Comparison of ENCODE assay signal across 8 cellular contexts in genomic region chr6:29747688-29748250, GRCh38. TPM values are rescaled to one million over a fixed set of nuclear protein-coding genes. Genes with fewer than 3 reads are reported as not detected.
A peak's percentile ranks its signal among the peaks of the same experiment; 100 is the strongest.
DNase-seq lines count a peak whose midpoint lies in the region; TF ChIP-seq lines count a peak whose summit lies in the region.

No MANE protein-coding gene starts in this region.

- DNase-seq in A673 (ENCODE audit: low spot score) (no peak), mammary epithelial cell (no peak), UCSD-AML1 (lab: John Stamatoyannopoulos, UW; ENCODE audit: unreplicated experiment) (no peak), thyroid gland (no peak), GM03348 (ENCODE audit: low spot score) (no peak)
- DNase-seq in central memory CD4-positive, alpha-beta T cell = no peak

- in situ Hi-C loops in mammary epithelial cell (cut with MboI; ENCODE audit: low sequenced_read_pairs in 2 of 2) = loop anchor here (10.0 to 25.0 kb wide), 2 partner anchors 77 to 265 kb away; partner anchors contain the start of gene HLA-G (in 1 of the 2)

- H3K36me3 ChIP-seq in A673 (ENCODE audit: insufficient read depth, low read length, poor library complexity, severe bottlenecking) (no peaks in the 10 kb centered on the region), HEK293 (ENCODE audit: control insufficient read depth in 2 of 2, insufficient read depth in 1 of 2, low read length in 2 of 2) (peaks cover 5 to 22% of the 10 kb centered on the region in 2 experiments; a peak in 2 of 3 replicates), mammary epithelial cell (ENCODE audit: insufficient read depth, low read length) (no peaks in the 10 kb centered on the region), thyroid gland (no peaks in the 10 kb centered on the region)

- POLR2A ChIA-PET in A673 (lab: Charles Lee; ENCODE audit: low non-redundant PET) = no interaction called here
- POLR2A ChIA-PET in HEK293 (lab: Yijun Ruan, JAX) = interaction anchor here (0.9 to 2.1 kb wide), 2 partner anchors 11 to 465 kb away, joined by 3 to 11 read pairs; partner anchors contain the start of gene TRIM26

- 48% methylated on average over 6 of the region's 8 CpGs for WGBS in mammary epithelial cell (ENCODE audit: low coverage, missing lambda C conversion rate)
- 79 to 81% methylated on average over 8 of the region's 8 CpGs for WGBS in thyroid gland, 2 donors

- TF ChIP-seq POLR2A in thyroid gland (IDR thresholded peaks at IDR 0.05) = no peak

- H3K4me2 ChIP-seq in mammary epithelial cell (ENCODE audit: insufficient read depth, low read depth, low read length) = peak overlapping the region; percentile 79

- H3K4me3 ChIP-seq in A673 (ENCODE audit: low read depth, low read length, poor library complexity, severe bottlenecking) (peak overlapping the region; percentile 44), HEK293 (ENCODE audit: low read depth, low read length) (peak overlapping the region; percentile 79), mammary epithelial cell (replicated peaks in 1 of 3; ENCODE audit: insufficient read depth in 1 of 3, low read depth in 2 of 3, low read length in 3 of 3) (peak overlapping the region; percentile 64 to 88 (median 81)), mononuclear cell (ENCODE audit: low read length) (peak overlapping the region; percentile 62), thyroid gland (replicated peaks in 1 of 3) (peak overlapping the region in 1 of 3 donors; percentile 79)

- H3K4me1 ChIP-seq in A673 (ENCODE audit: insufficient read depth, low read length, poor library complexity, severe bottlenecking) = peaks cover 14% of the 10 kb centered on the region
- peaks cover 5% of the 10 kb centered on the region; the same call in 1 of the 2 replicates for H3K4me1 ChIP-seq in HEK293 (ENCODE audit: control insufficient read depth, insufficient read depth, low read length)
- H3K4me1 ChIP-seq in mammary epithelial cell (ENCODE audit: insufficient read depth, low read length) = peaks cover 21% of the 10 kb centered on the region
- peaks cover 29% of the 10 kb centered on the region for H3K4me1 ChIP-seq in mononuclear cell (ENCODE audit: insufficient read depth, low read length)
- peaks cover 14 to 18% of the 10 kb centered on the region in 2 donors for H3K4me1 ChIP-seq in thyroid gland

- dilution Hi-C loops in mammary epithelial cell (cut with HindIII; ENCODE audit: low sequenced_read_pairs) = no loop called here

- peak overlapping the region; percentile 87 for H2AFZ ChIP-seq in mammary epithelial cell (ENCODE audit: low read depth, low read length)

- H3K27ac ChIP-seq in A673 (ENCODE audit: low read depth, low read length, poor library complexity, severe bottlenecking) (no peak overlapping the region), HEK293 (ENCODE audit: extremely low read depth, low read depth, low read length) (no peak overlapping the region; the same call in 1 of the 2 replicates), mammary epithelial cell (ENCODE audit: insufficient read depth, low read depth, low read length) (peak overlapping the region; percentile 37), thyroid gland (no peak overlapping the region)

- CTCF ChIA-PET in A673 (lab: Charles Lee) = no interaction called here
- CTCF ChIA-PET in HEK293 (lab: Yijun Ruan, JAX) = interaction anchor here (0.6 to 8.9 kb wide), 5 partner anchors 13 to 94 kb away, joined by 3 to 127 read pairs (median 14); no protein-coding TSS in a partner anchor
- CTCF ChIA-PET in mammary epithelial cell (lab: Charles Lee; ENCODE audit: low non-redundant PET) = no interaction called here

- no peaks in the 10 kb centered on the region for H4K20me1 ChIP-seq in mammary epithelial cell (ENCODE audit: insufficient read depth, low read length)

- intact Hi-C loops in A673 (cut with micrococcal nuclease; ENCODE audit: unreplicated experiment) (no loop called here), mammary epithelial cell (cut with micrococcal nuclease) (no loop called here), thyroid gland (cut with DNase I) (no loop called here)

- TF ChIP-seq CTCF in A673 (conservative IDR thresholded peaks at IDR 0.05; ENCODE audit: low read depth, low read length) (no peak), HEK293 (tag by site-specific recombination; IDR thresholded peaks at IDR 0.05) (no peak), mammary epithelial cell (conservative IDR thresholded peaks at IDR 0.05 in 1 of 2, IDR thresholded peaks at IDR 0.05 in 1 of 2; ENCODE audit: extremely low read depth in 1 of 2, insufficient read depth in 1 of 2, low read depth in 1 of 2, low read length in 2 of 2) (no peak), thyroid gland (IDR thresholded peaks at IDR 0.05) (no peak)

- H3K27me3 ChIP-seq in A673 (replicated peaks; ENCODE audit: insufficient read depth, low read depth, low read length, poor library complexity) = peaks cover 21% of the 10 kb centered on the region
- no peaks in the 10 kb centered on the region for H3K27me3 ChIP-seq in mammary epithelial cell (ENCODE audit: insufficient read depth, low read length)
- no peaks in the 10 kb centered on the region for H3K27me3 ChIP-seq in mononuclear cell (ENCODE audit: insufficient read depth, low read length)
- H3K27me3 ChIP-seq in thyroid gland = no peaks in the 10 kb centered on the region

- H3K9ac ChIP-seq in mammary epithelial cell (ENCODE audit: insufficient read depth, low read length) = peak overlapping the region; percentile 82

- peaks cover 77% of the 10 kb centered on the region for H3K79me2 ChIP-seq in mammary epithelial cell (ENCODE audit: insufficient read depth, low read length)

- BruUV-seq in A673 (replicated peaks; lab: Mats Ljungman, UMichigan) = no TSS peak
- BruUV-seq in mammary epithelial cell (replicated peaks; lab: Mats Ljungman, UMichigan) = no TSS peak

- H3K9me3 ChIP-seq in A673 (ENCODE audit: low read depth, low read length, poor library complexity, severe bottlenecking) (no peaks in the 10 kb centered on the region), HEK293 (ENCODE audit: control insufficient read depth, insufficient read depth, low read depth, low read length) (no peaks in the 10 kb centered on the region), mammary epithelial cell (replicated peaks; ENCODE audit: insufficient read depth, low read length) (no peaks in the 10 kb centered on the region), mononuclear cell (ENCODE audit: low read depth, low read length) (no peaks in the 10 kb centered on the region), thyroid gland (no peaks in the 10 kb centered on the region)

TF ChIP-seq in HEK293, 187 proteins besides CTCF, POLR2A, EP300 and RAD21:
- TF ChIP-seq WT1 (tag by site-specific recombination; IDR thresholded peaks at IDR 0.05) (0 out of 2 replicates have a peak, but pooled peaks have one; percentile 22), ZIC2 (tag by site-specific recombination; IDR thresholded peaks at IDR 0.05) (0 out of 2 replicates have a peak, but pooled peaks have one; percentile 22), ZNF621 (tag by site-specific recombination; IDR thresholded peaks at IDR 0.05) (no peak), ZBTB48 (tag by site-specific recombination; IDR thresholded peaks at IDR 0.05) (peak; percentile 34; the same call in 1 of the 2 replicates)
- TF ChIP-seq, protein P1, sequence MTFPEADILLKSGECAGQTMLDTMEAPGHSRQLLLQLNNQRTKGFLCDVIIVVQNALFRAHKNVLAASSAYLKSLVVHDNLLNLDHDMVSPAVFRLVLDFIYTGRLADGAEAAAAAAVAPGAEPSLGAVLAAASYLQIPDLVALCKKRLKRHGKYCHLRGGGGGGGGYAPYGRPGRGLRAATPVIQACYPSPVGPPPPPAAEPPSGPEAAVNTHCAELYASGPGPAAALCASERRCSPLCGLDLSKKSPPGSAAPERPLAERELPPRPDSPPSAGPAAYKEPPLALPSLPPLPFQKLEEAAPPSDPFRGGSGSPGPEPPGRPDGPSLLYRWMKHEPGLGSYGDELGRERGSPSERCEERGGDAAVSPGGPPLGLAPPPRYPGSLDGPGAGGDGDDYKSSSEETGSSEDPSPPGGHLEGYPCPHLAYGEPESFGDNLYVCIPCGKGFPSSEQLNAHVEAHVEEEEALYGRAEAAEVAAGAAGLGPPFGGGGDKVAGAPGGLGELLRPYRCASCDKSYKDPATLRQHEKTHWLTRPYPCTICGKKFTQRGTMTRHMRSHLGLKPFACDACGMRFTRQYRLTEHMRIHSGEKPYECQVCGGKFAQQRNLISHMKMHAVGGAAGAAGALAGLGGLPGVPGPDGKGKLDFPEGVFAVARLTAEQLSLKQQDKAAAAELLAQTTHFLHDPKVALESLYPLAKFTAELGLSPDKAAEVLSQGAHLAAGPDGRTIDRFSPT (tag by site-specific recombination; IDR thresholded peaks at IDR 0.05) = 0 out of 2 replicates have a peak, but pooled peaks have one; percentile 19
TF ChIP-seq in HEK293: peak in this region for 4.

RNA-seq across cellular contexts. Expression of gene HLA-F, which starts 24.5 kb away (rescaled TPM):
- total RNA-seq in A673 (2021) = 0.68 TPM in 1 of 2 replicates, not detected in the other
- 10 to 100 TPM; 27.2 to 35.4 TPM for total RNA-seq in mammary epithelial cell
- 32.4 TPM for polyA plus RNA-seq in mammary epithelial cell
- 13.4 TPM for polyA minus RNA-seq in mammary epithelial cell
- total RNA-seq in mononuclear cell = 633 TPM
- total RNA-seq in thyroid gland = 10 to 100 TPM; 33.9 to 81.3 (median 44.6) TPM

Comparison
In these comparisons a context has a peak if more than half of its experiments do, and no peak if none do; other contexts are left out.
1. RNA of gene HLA-F, which starts 24.5 kb away (total RNA-seq): 633 TPM in mononuclear cell (single experiment), 33.9 to 81.3 TPM in thyroid gland and 27.2 to 35.4 TPM in mammary epithelial cell; 0.68 TPM in A673; every median in the first group is over 10 times any median in the second.